Comparison of ENCODE assay signal across 1 cellular context in genomic region chr1:230957580-230957989, GRCh38.
A peak's percentile ranks its signal among the peaks of the same experiment; 100 is the strongest.
TF ChIP-seq lines count a peak whose summit lies in the region.

No MANE protein-coding gene starts in this region.

TF ChIP-seq in GM12878, 131 proteins besides CTCF, POLR2A, EP300 and RAD21 (continued from another document and continues in another):
- TF ChIP-seq ATF7 (IDR thresholded peaks at IDR 0.05; ENCODE audit: low read depth) (no peak; the same call in 1 of the 2 replicates), NFIC (IDR thresholded peaks at IDR 0.05; ENCODE audit: low read depth, low read length) (no peak; the same call in 1 of the 2 replicates), HDAC6 (IDR thresholded peaks at IDR 0.05; ENCODE audit: unreplicated experiment) (no peak), PML (IDR thresholded peaks at IDR 0.05; ENCODE audit: low read length) (no peak), ZNF24 (IDR thresholded peaks at IDR 0.05) (peak; percentile 86), YBX1 (IDR thresholded peaks at IDR 0.05) (no peak), ZNF217 (IDR thresholded peaks at IDR 0.05) (no peak), ZNF207 (IDR thresholded peaks at IDR 0.05; ENCODE audit: borderline replicate concordance) (no peak), NFXL1 (IDR thresholded peaks at IDR 0.05; ENCODE audit: borderline replicate concordance) (no peak), MEF2B (IDR thresholded peaks at IDR 0.05; ENCODE audit: partially characterized antibody, poor library complexity, severe bottlenecking) (peak; percentile 83), SREBF2 (IDR thresholded peaks at IDR 0.05; ENCODE audit: low read length) (no peak), LARP7 (IDR thresholded peaks at IDR 0.05) (no peak), RUNX3 (IDR thresholded peaks at IDR 0.05; ENCODE audit: low read length) (peak; percentile 44), ASH2L (IDR thresholded peaks at IDR 0.05; ENCODE audit: borderline replicate concordance, low read depth) (no peak), POU2F2 (IDR thresholded peaks at IDR 0.05; ENCODE audit: borderline replicate concordance, low read depth, low read length) (no peak), ZBED1 (IDR thresholded peaks at IDR 0.05; ENCODE audit: borderline replicate concordance) (peak; percentile 53; the same call in 1 of the 2 replicates), ZNF687 (IDR thresholded peaks at IDR 0.05) (0 out of 2 replicates have a peak, but pooled peaks have one; percentile 15), ZBTB33 (IDR thresholded peaks at IDR 0.05) (no peak), MEF2A (IDR thresholded peaks at IDR 0.05; ENCODE audit: insufficient read depth, low read depth, low read length) (peak; percentile 97), NR2F1 (conservative IDR thresholded peaks at IDR 0.05) (no peak), HCFC1 (IDR thresholded peaks at IDR 0.05; ENCODE audit: low read length) (no peak), STAT1 (conservative IDR thresholded peaks at IDR 0.05) (no peak), JUND (IDR thresholded peaks at IDR 0.05; ENCODE audit: low read depth, low read length) (no peak), FOXK2 (IDR thresholded peaks at IDR 0.05) (no peak), RELA (IDR thresholded peaks at IDR 0.05; ENCODE audit: borderline replicate concordance, partially characterized antibody) (no peak), KAT2A (conservative IDR thresholded peaks at IDR 0.05; ENCODE audit: control insufficient read depth, low read depth, low read length) (no peak), PKNOX1 (IDR thresholded peaks at IDR 0.05) (peak; percentile 14; the same call in 1 of the 2 replicates), IKZF2 (IDR thresholded peaks at IDR 0.05) (no peak), NRF1 (conservative IDR thresholded peaks at IDR 0.05; ENCODE audit: low read depth, low read length) (no peak), ZNF274 (IDR thresholded peaks at IDR 0.05; ENCODE audit: insufficient read depth, insufficient read length) (no peak), CREM (IDR thresholded peaks at IDR 0.05; ENCODE audit: low read depth) (peak; percentile 20; the same call in 1 of the 2 replicates), NFYA (IDR thresholded peaks at IDR 0.05; ENCODE audit: borderline replicate concordance, low read depth, low read length) (no peak), CHD1 (IDR thresholded peaks at IDR 0.05; ENCODE audit: low read depth, low read length) (no peak), ATF3 (IDR thresholded peaks at IDR 0.05; ENCODE audit: borderline replicate concordance, extremely low read depth, low read depth, low read length) (no peak), NR2C2 (IDR thresholded peaks at IDR 0.05; ENCODE audit: borderline replicate concordance, control insufficient read depth, insufficient read length, low read depth) (no peak), ZBTB11 (CRISPR knock-in tag; IDR thresholded peaks at IDR 0.05) (no peak), SREBF1 (IDR thresholded peaks at IDR 0.05; ENCODE audit: low read length) (no peak), YY1 (IDR thresholded peaks at IDR 0.05; ENCODE audit: low read depth, low read length) (no peak), DPF2 (IDR thresholded peaks at IDR 0.05) (no peak), RELB (IDR thresholded peaks at IDR 0.05; ENCODE audit: low read depth) (no peak; the same call in 1 of the 2 replicates), MLLT1 (IDR thresholded peaks at IDR 0.05) (0 out of 2 replicates have a peak, but pooled peaks have one; percentile 20), CHD2 (IDR thresholded peaks at IDR 0.05; ENCODE audit: borderline replicate concordance, low read depth, low read length) (no peak), EED (IDR thresholded peaks at IDR 0.05; ENCODE audit: low read depth) (no peak), BHLHE40 (IDR thresholded peaks at IDR 0.05; ENCODE audit: borderline replicate concordance in 1 of 2, low read depth in 2 of 2, low read length in 1 of 2) (peak; percentile 45 to 61; a peak in 1 of 4 replicates)
- TF ChIP-seq, protein P1, sequence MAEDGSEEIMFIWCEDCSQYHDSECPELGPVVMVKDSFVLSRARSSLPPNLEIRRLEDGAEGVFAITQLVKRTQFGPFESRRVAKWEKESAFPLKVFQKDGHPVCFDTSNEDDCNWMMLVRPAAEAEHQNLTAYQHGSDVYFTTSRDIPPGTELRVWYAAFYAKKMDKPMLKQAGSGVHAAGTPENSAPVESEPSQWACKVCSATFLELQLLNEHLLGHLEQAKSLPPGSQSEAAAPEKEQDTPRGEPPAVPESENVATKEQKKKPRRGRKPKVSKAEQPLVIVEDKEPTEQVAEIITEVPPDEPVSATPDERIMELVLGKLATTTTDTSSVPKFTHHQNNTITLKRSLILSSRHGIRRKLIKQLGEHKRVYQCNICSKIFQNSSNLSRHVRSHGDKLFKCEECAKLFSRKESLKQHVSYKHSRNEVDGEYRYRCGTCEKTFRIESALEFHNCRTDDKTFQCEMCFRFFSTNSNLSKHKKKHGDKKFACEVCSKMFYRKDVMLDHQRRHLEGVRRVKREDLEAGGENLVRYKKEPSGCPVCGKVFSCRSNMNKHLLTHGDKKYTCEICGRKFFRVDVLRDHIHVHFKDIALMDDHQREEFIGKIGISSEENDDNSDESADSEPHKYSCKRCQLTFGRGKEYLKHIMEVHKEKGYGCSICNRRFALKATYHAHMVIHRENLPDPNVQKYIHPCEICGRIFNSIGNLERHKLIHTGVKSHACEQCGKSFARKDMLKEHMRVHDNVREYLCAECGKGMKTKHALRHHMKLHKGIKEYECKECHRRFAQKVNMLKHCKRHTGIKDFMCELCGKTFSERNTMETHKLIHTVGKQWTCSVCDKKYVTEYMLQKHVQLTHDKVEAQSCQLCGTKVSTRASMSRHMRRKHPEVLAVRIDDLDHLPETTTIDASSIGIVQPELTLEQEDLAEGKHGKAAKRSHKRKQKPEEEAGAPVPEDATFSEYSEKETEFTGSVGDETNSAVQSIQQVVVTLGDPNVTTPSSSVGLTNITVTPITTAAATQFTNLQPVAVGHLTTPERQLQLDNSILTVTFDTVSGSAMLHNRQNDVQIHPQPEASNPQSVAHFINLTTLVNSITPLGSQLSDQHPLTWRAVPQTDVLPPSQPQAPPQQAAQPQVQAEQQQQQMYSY (CRISPR knock-in tag; IDR thresholded peaks at IDR 0.05): no peak
- TF ChIP-seq, protein P2, sequence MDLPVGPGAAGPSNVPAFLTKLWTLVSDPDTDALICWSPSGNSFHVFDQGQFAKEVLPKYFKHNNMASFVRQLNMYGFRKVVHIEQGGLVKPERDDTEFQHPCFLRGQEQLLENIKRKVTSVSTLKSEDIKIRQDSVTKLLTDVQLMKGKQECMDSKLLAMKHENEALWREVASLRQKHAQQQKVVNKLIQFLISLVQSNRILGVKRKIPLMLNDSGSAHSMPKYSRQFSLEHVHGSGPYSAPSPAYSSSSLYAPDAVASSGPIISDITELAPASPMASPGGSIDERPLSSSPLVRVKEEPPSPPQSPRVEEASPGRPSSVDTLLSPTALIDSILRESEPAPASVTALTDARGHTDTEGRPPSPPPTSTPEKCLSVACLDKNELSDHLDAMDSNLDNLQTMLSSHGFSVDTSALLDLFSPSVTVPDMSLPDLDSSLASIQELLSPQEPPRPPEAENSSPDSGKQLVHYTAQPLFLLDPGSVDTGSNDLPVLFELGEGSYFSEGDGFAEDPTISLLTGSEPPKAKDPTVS (IDR thresholded peaks at IDR 0.05; ENCODE audit: low read depth, low read length): no peak
